Comparison of ENCODE assay signal across 1 cellular context in genomic region chr17:43694081-43694870, GRCh38.
TF ChIP-seq lines count a peak whose summit lies in the region.

No MANE protein-coding gene starts in this region.

TF ChIP-seq in GM23338, 12 proteins besides CTCF, POLR2A, EP300 and RAD21 (continued from another document):
- TF ChIP-seq, protein P1, sequence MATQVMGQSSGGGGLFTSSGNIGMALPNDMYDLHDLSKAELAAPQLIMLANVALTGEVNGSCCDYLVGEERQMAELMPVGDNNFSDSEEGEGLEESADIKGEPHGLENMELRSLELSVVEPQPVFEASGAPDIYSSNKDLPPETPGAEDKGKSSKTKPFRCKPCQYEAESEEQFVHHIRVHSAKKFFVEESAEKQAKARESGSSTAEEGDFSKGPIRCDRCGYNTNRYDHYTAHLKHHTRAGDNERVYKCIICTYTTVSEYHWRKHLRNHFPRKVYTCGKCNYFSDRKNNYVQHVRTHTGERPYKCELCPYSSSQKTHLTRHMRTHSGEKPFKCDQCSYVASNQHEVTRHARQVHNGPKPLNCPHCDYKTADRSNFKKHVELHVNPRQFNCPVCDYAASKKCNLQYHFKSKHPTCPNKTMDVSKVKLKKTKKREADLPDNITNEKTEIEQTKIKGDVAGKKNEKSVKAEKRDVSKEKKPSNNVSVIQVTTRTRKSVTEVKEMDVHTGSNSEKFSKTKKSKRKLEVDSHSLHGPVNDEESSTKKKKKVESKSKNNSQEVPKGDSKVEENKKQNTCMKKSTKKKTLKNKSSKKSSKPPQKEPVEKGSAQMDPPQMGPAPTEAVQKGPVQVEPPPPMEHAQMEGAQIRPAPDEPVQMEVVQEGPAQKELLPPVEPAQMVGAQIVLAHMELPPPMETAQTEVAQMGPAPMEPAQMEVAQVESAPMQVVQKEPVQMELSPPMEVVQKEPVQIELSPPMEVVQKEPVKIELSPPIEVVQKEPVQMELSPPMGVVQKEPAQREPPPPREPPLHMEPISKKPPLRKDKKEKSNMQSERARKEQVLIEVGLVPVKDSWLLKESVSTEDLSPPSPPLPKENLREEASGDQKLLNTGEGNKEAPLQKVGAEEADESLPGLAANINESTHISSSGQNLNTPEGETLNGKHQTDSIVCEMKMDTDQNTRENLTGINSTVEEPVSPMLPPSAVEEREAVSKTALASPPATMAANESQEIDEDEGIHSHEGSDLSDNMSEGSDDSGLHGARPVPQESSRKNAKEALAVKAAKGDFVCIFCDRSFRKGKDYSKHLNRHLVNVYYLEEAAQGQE (IDR thresholded peaks at IDR 0.05; ENCODE audit: unreplicated experiment) = no peak
- TF ChIP-seq EZH2 (IDR thresholded peaks at IDR 0.05; ENCODE audit: low read depth, unreplicated experiment) (no peak), STAT1 (IDR thresholded peaks at IDR 0.05; ENCODE audit: unreplicated experiment) (no peak), POLR2AphosphoS5 (IDR thresholded peaks at IDR 0.05; ENCODE audit: low read depth) (no peak), ZNF114 (CRISPR knock-in tag; IDR thresholded peaks at IDR 0.05) (no peak), EZH2phosphoT487 (IDR thresholded peaks at IDR 0.05; ENCODE audit: unreplicated experiment) (no peak)
